In the genomic region with DNA sequence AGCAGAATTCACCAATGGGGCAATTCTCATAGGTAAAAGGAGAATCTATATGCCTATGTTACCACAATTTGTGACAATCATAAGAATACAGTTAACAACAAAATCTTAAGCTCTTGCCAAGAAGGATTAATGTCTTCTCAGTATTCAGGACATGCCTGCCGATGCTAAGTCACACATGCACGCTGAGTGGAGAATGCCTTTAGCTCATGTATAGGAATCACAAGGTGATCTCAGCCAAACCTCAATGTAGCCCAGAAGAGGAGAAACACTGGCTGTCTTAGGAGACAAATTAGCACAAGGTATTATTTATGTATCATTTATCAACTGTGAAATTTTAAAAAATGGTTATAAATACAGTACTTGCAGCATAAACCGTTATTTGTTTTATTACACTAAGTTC, we compare ENCODE assay signal across 1 cellular context.
TF ChIP-seq lines count a peak whose summit lies in the region.

No MANE protein-coding gene starts in this region.

TF ChIP-seq in WTC11, 78 proteins besides CTCF, POLR2A, EP300 and RAD21 (continued from another document):
- TF ChIP-seq ZNF532 (CRISPR knock-in tag; IDR thresholded peaks at IDR 0.05; ENCODE audit: borderline replicate concordance) = no peak
